In genomic region chr9:129626079-129626943, GRCh38 we compare ENCODE assay signal across 8 cellular contexts. TPM values are rescaled to one million over a fixed set of nuclear protein-coding genes. Genes with fewer than 3 reads are reported as not detected.
DNase-seq lines count a peak whose midpoint lies in the region; ATAC-seq and TF ChIP-seq lines count a peak whose summit lies in the region.

TSS of gene NTMT1 (plus strand) at chr9:129626163. CDS start at chr9:129632704, 6,541 bp downstream.

- H3K36me3 ChIP-seq in ascending aorta = peaks cover 0 to 4% of the 10 kb centered on the region in 2 donors

- DNase-seq in NCI-H1436 treated with DMSO at 0.1 percent for 48 hours (lab: John Stamatoyannopoulos, UW) = peak; percentile 35
- DNase-seq in T-helper 22 cell (ENCODE audit: low read depth) = peak; percentile 85
- peak; percentile 43 to 93 for DNase-seq in ascending aorta (ENCODE audit: low spot score in 2 of 2)
- peak; percentile 85 for DNase-seq in hepatic stellate cell (ENCODE audit: low spot score)
- DNase-seq in retina = peak; percentile 98

- no peak for TF ChIP-seq CTCF in ascending aorta (IDR thresholded peaks at IDR 0.05)

- peak; percentile 94 for TF ChIP-seq POLR2A in GM15510 (IDR thresholded peaks at IDR 0.05; ENCODE audit: borderline replicate concordance, extremely low read depth, insufficient read length)

- H3K9me3 ChIP-seq in ascending aorta = no peaks in the 10 kb centered on the region

- H3K27ac ChIP-seq in ascending aorta = peak within 1 kb of the TSS; percentile 81 to 97

- H3K4me3 ChIP-seq in ascending aorta = peak within 1 kb of the TSS; percentile 70 to 97

- ATAC-seq in HG02840 (IDR thresholded peaks at IDR 0.05; ENCODE audit: low FRiP score, unreplicated experiment) (peak; percentile 86), GM18519 (IDR thresholded peaks at IDR 0.05; ENCODE audit: low FRiP score, unreplicated experiment) (no peak)

- H3K27me3 ChIP-seq in ascending aorta = no peaks in the 10 kb centered on the region

- intact Hi-C loops in ascending aorta (cut with DNase I) = loop anchor here (1.0 to 5.0 kb wide), 2 partner anchors 16 to 449 kb away; partner anchors contain the start of genes ASB6 and IER5L

- H3K4me1 ChIP-seq in ascending aorta = peaks cover 4 to 22% of the 10 kb centered on the region in 2 donors

RNA-seq across cellular contexts. Expression of gene NTMT1, which starts in this region (rescaled TPM):
- total RNA-seq in ascending aorta = 6.9 TPM

Comparison
In these comparisons a context has a peak if more than half of its experiments do, and no peak if none do; other contexts are left out.
1. DNase-seq: peak in every context shown above with its lines; median percentile 98 in retina; 85 in T-helper 22 cell; 85 in hepatic stellate cell; 68 in ascending aorta; 35 in NCI-H1436 treated with DMSO at 0.1 percent for 48 hours.